In the genomic region with DNA sequence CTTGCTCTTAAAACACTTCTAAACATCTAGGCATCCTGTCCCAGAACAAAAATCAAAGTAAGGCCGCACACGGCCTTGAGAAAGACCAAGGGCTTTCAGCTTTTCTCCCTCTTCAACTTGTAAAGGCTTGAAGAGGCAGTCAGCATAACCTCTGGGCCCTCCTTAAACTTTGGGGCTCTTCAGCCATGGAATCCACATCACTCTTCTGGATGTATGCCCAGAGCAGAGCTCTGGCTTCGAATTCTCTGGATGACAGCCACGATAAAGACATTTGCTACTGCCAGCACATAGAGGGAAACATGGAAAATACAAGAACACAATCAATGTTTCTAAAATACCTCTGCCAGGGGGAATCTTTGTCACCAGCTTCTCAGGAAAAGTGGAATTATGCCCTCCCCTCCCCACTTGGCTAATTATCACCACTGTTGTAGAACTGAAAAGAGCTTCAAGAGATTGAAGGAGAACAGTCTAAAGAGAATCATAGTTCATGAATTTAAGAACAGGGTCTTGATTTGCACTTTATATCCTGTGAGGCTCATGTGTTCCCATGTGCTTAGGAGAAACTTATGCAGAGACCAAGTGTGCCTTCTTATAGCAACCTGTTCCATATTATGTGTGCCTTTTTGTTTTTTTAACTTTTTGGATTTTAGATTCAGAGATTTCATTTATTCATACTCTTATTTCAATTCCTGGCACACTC, we compare ENCODE assay signal across 12 cellular contexts. TPM values are rescaled to one million over a fixed set of nuclear protein-coding genes. Genes with fewer than 3 reads are reported as not detected.
A peak's percentile ranks its signal among the peaks of the same experiment; 100 is the strongest.
DNase-seq lines count a peak whose midpoint lies in the region; ATAC-seq and TF ChIP-seq lines count a peak whose summit lies in the region.
"Had no signal": no experiment of that assay in that cellular context is flagged by ENCODE, and none has a peak within 500 bp of the region (broad histone marks: within the 10 kb centered on the region; RNA-seq: fewer than 3 reads in every experiment).

No MANE protein-coding gene starts in this region.

- in situ Hi-C loops in brain microvascular endothelial cell (cut with HindIII; ENCODE audit: low pct_ligation_motif_present, low sequenced_read_pairs), result no loop called here

- H3K27ac ChIP-seq in brain microvascular endothelial cell, result no peak overlapping the region
- H3K27ac ChIP-seq: thoracic aorta had no signal

- intact Hi-C loops in left ventricle myocardium superior (cut with micrococcal nuclease), result no loop called here

- no peak for TF ChIP-seq CTCF in brain microvascular endothelial cell (IDR thresholded peaks at IDR 0.05; ENCODE audit: low read depth, low read length, missing control alignments)

- no peaks in the 10 kb centered on the region for H3K27me3 ChIP-seq in brain microvascular endothelial cell (replicated peaks)

- H3K4me3 ChIP-seq in brain microvascular endothelial cell (ENCODE audit: low read depth, low read length), result no peak overlapping the region
- H3K4me3 ChIP-seq: K562, thoracic aorta had no signal

- DNase-seq in GM03348 (ENCODE audit: low spot score) (peak; percentile 77), brain microvascular endothelial cell (peak; percentile 0), left ventricle myocardium superior (peak; percentile 29), renal cortical epithelial cell (ENCODE audit: low read depth) (peak; percentile 23), amniotic stem cell (lab: John Stamatoyannopoulos, UW) (no peak)
- DNase-seq in activated effector memory CD4-positive, alpha-beta T cell treated with Interleukin-2 at 50 U/mL for 16 hours, result no peak
- DNase-seq: T-helper 9 cell had no signal

- ATAC-seq in left ventricle myocardium superior (peak; percentile 96), HG03196 (IDR thresholded peaks at IDR 0.05; ENCODE audit: unreplicated experiment) (no peak), HG03442 (IDR thresholded peaks at IDR 0.05; ENCODE audit: unreplicated experiment) (no peak)
- ATAC-seq: K562 had no signal

- no peaks in the 10 kb centered on the region for H3K36me3 ChIP-seq in brain microvascular endothelial cell (replicated peaks)
- H3K36me3 ChIP-seq: thoracic aorta had no signal

RNA-seq across cellular contexts. Expression of a gene that starts 39.0 kb away (rescaled TPM):
- 35.3 TPM for total RNA-seq in left ventricle myocardium superior
- not detected in 2 replicates for total RNA-seq in renal cortical epithelial cell
- total RNA-seq: K562, OCI-LY7 had no signal

Comparison
In these comparisons a context has a peak if more than half of its experiments do, and no peak if none do; other contexts are left out.
1. DNase-seq: peak in GM03348 (single experiment), brain microvascular endothelial cell (single experiment), left ventricle myocardium superior (single experiment) and renal cortical epithelial cell (single experiment); none in amniotic stem cell (single experiment) and activated effector memory CD4-positive, alpha-beta T cell treated with Interleukin-2 at 50 U/mL for 16 hours (single experiment).
2. RNA of a gene that starts 39.0 kb away (total RNA-seq): 35.3 TPM in left ventricle myocardium superior (single experiment); not detected in renal cortical epithelial cell; every median in the first group is over 10 times any median in the second.